ENCODE assay signal across 8 cellular contexts in the genomic region with DNA sequence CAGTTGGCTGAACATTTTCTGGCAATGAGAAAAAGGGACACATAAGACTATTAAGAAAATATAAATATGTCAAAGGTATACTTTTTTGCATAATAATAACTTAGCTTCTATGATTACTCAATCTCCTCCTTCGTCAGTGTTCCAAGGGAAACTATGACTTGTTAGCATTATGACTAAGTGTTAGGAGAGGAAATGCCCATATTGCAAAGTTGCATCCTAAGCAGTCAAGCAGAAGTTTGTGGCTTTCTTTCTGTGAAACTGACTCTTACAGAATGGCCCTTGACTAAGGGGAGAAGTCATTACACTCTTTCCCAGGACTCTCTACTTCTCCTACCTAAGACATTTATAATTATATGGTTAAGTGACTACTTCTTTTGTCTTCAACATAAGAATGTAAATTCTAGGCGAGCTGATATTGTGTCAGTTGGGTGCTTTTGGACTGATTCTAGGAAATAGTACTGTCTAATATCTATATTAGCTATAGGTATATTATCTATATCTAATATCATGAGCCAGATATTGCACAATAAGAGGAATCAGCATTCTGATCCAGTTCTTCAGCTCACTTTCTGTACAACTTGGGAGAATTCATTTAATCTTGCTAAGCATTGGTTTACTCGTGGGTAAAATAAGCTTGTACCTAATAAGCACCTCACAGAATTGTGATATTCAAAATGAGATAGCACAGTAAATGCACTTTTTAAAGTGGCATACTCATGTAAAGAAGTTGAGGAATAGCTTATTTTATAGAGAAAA. TPM values are rescaled to one million over a fixed set of nuclear protein-coding genes. Genes with fewer than 3 reads are reported as not detected.
DNase-seq lines count a peak whose midpoint lies in the region; ATAC-seq and TF ChIP-seq lines count a peak whose summit lies in the region.

No MANE protein-coding gene starts in this region.

- POLR2A ChIA-PET in activated CD4-positive, alpha-beta memory T cell treated with anti-CD3 and anti-CD28 coated beads for 36 hours (lab: Charles Lee), result no interaction called here

- CTCF ChIA-PET in activated CD4-positive, alpha-beta memory T cell treated with anti-CD3 and anti-CD28 coated beads for 36 hours (lab: Charles Lee), result interaction anchor here (0.6 to 1.8 kb wide), 7 partner anchors 11 to 544 kb away, joined by 3 to 14 read pairs (median 3); no protein-coding TSS in a partner anchor

- H3K36me3 Mint-ChIP-seq in T-helper 1 cell treated with Interleukin-12 subunit alpha and Interleukin-12 subunit beta and Interleukin-4 antibody, amounts not matched to agents 30 μg/mL and 1 μg/mL, for 36 hours (ENCODE audit: low read depth), result peaks cover 4% of the 10 kb centered on the region
- no peaks in the 10 kb centered on the region for H3K36me3 Mint-ChIP-seq in activated CD4-positive, alpha-beta memory T cell treated with anti-CD3 and anti-CD28 coated beads for 36 hours

- H3K27ac ChIP-seq in transverse colon, result no peak overlapping the region

- H3K9me3 Mint-ChIP-seq in T-helper 1 cell treated with Interleukin-12 subunit alpha and Interleukin-12 subunit beta and Interleukin-4 antibody, amounts not matched to agents 30 μg/mL and 1 μg/mL, for 36 hours, result no peaks in the 10 kb centered on the region
- H3K9me3 Mint-ChIP-seq in activated CD4-positive, alpha-beta memory T cell treated with anti-CD3 and anti-CD28 coated beads for 36 hours, result no peaks in the 10 kb centered on the region

- no peak for TF ChIP-seq CTCF in transverse colon (IDR thresholded peaks at IDR 0.05)

- peak; percentile 8 to 85 for DNase-seq in lung microvascular endothelial cell (ENCODE audit: low read depth in 2 of 2)
- DNase-seq in activated CD4-positive, alpha-beta memory T cell treated with anti-CD3 and anti-CD28 coated beads for 36 hours, result no peak
- DNase-seq in NCI-H1436 (lab: John Stamatoyannopoulos, UW), result no peak
- no peak for DNase-seq in transverse colon
- DNase-seq in NCI-H2196 (lab: John Stamatoyannopoulos, UW; ENCODE audit: unreplicated experiment), result no peak

- peaks cover 8% of the 10 kb centered on the region for H3K4me1 Mint-ChIP-seq in T-helper 1 cell treated with Interleukin-12 subunit alpha and Interleukin-12 subunit beta and Interleukin-4 antibody, amounts not matched to agents 30 μg/mL and 1 μg/mL, for 36 hours (ENCODE audit: low read depth)
- H3K4me1 Mint-ChIP-seq in activated CD4-positive, alpha-beta memory T cell treated with anti-CD3 and anti-CD28 coated beads for 36 hours (ENCODE audit: low read depth), result peaks cover 9% of the 10 kb centered on the region

- H3K4me1 ChIP-seq in transverse colon, result no peaks in the 10 kb centered on the region

- ATAC-seq in GM18867 (IDR thresholded peaks at IDR 0.05; ENCODE audit: unreplicated experiment) (peak; percentile 81), HG03039 (IDR thresholded peaks at IDR 0.05; ENCODE audit: unreplicated experiment) (peak; percentile 93)

- peak overlapping the region; percentile 59 for H3K27ac Mint-ChIP-seq in T-helper 1 cell treated with Interleukin-12 subunit alpha and Interleukin-12 subunit beta and Interleukin-4 antibody, amounts not matched to agents 30 μg/mL and 1 μg/mL, for 36 hours
- no peak overlapping the region for H3K27ac Mint-ChIP-seq in activated CD4-positive, alpha-beta memory T cell treated with anti-CD3 and anti-CD28 coated beads for 36 hours

- H3K4me3 Mint-ChIP-seq in T-helper 1 cell treated with Interleukin-12 subunit alpha and Interleukin-12 subunit beta and Interleukin-4 antibody, amounts not matched to agents 30 μg/mL and 1 μg/mL, for 36 hours, result no peak overlapping the region
- no peak overlapping the region for H3K4me3 Mint-ChIP-seq in activated CD4-positive, alpha-beta memory T cell treated with anti-CD3 and anti-CD28 coated beads for 36 hours

- intact Hi-C loops in activated CD4-positive, alpha-beta memory T cell treated with anti-CD3 and anti-CD28 coated beads for 36 hours (cut with micrococcal nuclease), result loop anchor here (1.0 to 10.0 kb wide), 6 partner anchors 197 to 1742 kb away; a partner anchor contains a TSS
- intact Hi-C loops in transverse colon (cut with DNase I; ENCODE audit: low total_unique reads), result no loop called here

- TF ChIP-seq EP300 in transverse colon (IDR thresholded peaks at IDR 0.05; ENCODE audit: low read depth), result no peak

- no peaks in the 10 kb centered on the region for H3K9me3 ChIP-seq in transverse colon

- no peaks in the 10 kb centered on the region for H3K27me3 ChIP-seq in transverse colon

- H3K36me3 ChIP-seq in transverse colon, result no peaks in the 10 kb centered on the region

- 67 to 75% methylated on average over 3 of the region's 3 CpGs for WGBS in transverse colon (ENCODE audit: low coverage in 1 of 2), 2 donors

- in situ Hi-C loops in transverse colon (cut with MboI; ENCODE audit: low pct_ligation_motif_present in 1 of 4, low pct_unique_long_range_greater_than_20kb in 1 of 4, low sequenced_read_pairs in 3 of 4), result loop anchor here (10.0 to 25.0 kb wide), 6 partner anchors 176 to 851 kb away; no protein-coding TSS in a partner anchor

- peaks cover 3% of the 10 kb centered on the region for H3K27me3 Mint-ChIP-seq in T-helper 1 cell treated with Interleukin-12 subunit alpha and Interleukin-12 subunit beta and Interleukin-4 antibody, amounts not matched to agents 30 μg/mL and 1 μg/mL, for 36 hours (ENCODE audit: low read depth)
- peaks cover 8% of the 10 kb centered on the region for H3K27me3 Mint-ChIP-seq in activated CD4-positive, alpha-beta memory T cell treated with anti-CD3 and anti-CD28 coated beads for 36 hours

- H3K4me3 ChIP-seq in transverse colon, result no peak overlapping the region

- no peak for TF ChIP-seq POLR2A in transverse colon (IDR thresholded peaks at IDR 0.05)

RNA-seq across cellular contexts. Expression of a gene that starts 16.4 kb away (rescaled TPM):
- not detected in 2 replicates for total RNA-seq in lung microvascular endothelial cell
- not detected for total RNA-seq in activated CD4-positive, alpha-beta memory T cell treated with anti-CD3 and anti-CD28 coated beads for 36 hours
- not detected for total RNA-seq in transverse colon

RNA-seq across cellular contexts. Expression of a gene that starts 18.1 kb away (rescaled TPM):
- total RNA-seq in lung microvascular endothelial cell, result not detected in 2 replicates
- total RNA-seq in activated CD4-positive, alpha-beta memory T cell treated with anti-CD3 and anti-CD28 coated beads for 36 hours, result not detected
- not detected for total RNA-seq in transverse colon

RNA-seq across cellular contexts. Expression of a gene that starts 51.9 kb away (rescaled TPM):
- total RNA-seq in lung microvascular endothelial cell (not detected in 2 replicates), transverse colon (not detected)
- total RNA-seq in activated CD4-positive, alpha-beta memory T cell treated with anti-CD3 and anti-CD28 coated beads for 36 hours, result not detected

Comparison
In these comparisons a context has a peak if more than half of its experiments do, and no peak if none do; other contexts are left out.
1. DNase-seq: peak in lung microvascular endothelial cell (2 of 2); none in activated CD4-positive, alpha-beta memory T cell treated with anti-CD3 and anti-CD28 coated beads for 36 hours (single experiment), NCI-H1436 (single experiment), transverse colon (single experiment) and NCI-H2196 (single experiment).